8 cellular contexts compared by ENCODE assay signal in genomic region chr16:30657866-30658730, GRCh38. TPM values are rescaled to one million over a fixed set of nuclear protein-coding genes. Genes with fewer than 3 reads are reported as not detected.
DNase-seq lines count a peak whose midpoint lies in the region; ATAC-seq and TF ChIP-seq lines count a peak whose summit lies in the region.

Gene FBRS (plus strand): TSS chr16:30658431. CDS start chr16:30659519, 1,088 bp downstream.

- H3K27ac ChIP-seq in endodermal cell (ENCODE audit: low read depth, low read length), result peak within 1 kb of the TSS; percentile 94

- CTCF ChIA-PET in Caco-2 (lab: Charles Lee), result interaction anchor here (0.6 to 2.6 kb wide), 8 partner anchors 11 to 291 kb away, joined by 3 to 9 read pairs (median 3); partner anchors contain the start of genes DCTPP1 and ORAI3

- H3K4me3 Mint-ChIP-seq in Caco-2 (ENCODE audit: unreplicated experiment), result peak within 1 kb of the TSS; percentile 90
- H3K4me3 Mint-ChIP-seq in endodermal cell, result peak within 1 kb of the TSS; percentile 80

- TF ChIP-seq CTCF in Caco-2 (IDR thresholded peaks at IDR 0.05; ENCODE audit: insufficient read depth in 1 of 2, low read depth in 1 of 2, low read length in 1 of 2, severe bottlenecking in 1 of 2, unreplicated experiment in 1 of 2) (peak; percentile 54 to 71), endodermal cell (conservative IDR thresholded peaks at IDR 0.05) (peak; percentile 94)

- H3K27me3 Mint-ChIP-seq in Caco-2 (ENCODE audit: insufficient read depth, unreplicated experiment) (no peaks in the 10 kb centered on the region), endodermal cell (ENCODE audit: insufficient read depth) (peaks cover 16% of the 10 kb centered on the region)

- intact Hi-C loops in Caco-2 (cut with micrococcal nuclease; ENCODE audit: unreplicated experiment), result loop anchor here (1.0 to 10.0 kb wide), 9 partner anchors 8 to 267 kb away; partner anchors contain the start of genes DCTPP1, FBXL19, PHKG2 and PRR14

- H3K4me3 ChIP-seq in Caco-2 (ENCODE audit: low read depth, low read length) (peak within 1 kb of the TSS; percentile 50), NT2/D1 (ENCODE audit: insufficient read length, low read depth) (peak within 1 kb of the TSS; percentile 85), endodermal cell (ENCODE audit: low read length) (peak within 1 kb of the TSS; percentile 93)

- H3K27me3 ChIP-seq in Caco-2 (replicated peaks; ENCODE audit: control insufficient read depth, insufficient read depth, low read length) (no peaks in the 10 kb centered on the region), NT2/D1 (ENCODE audit: insufficient read depth, insufficient read length) (peaks cover 34% of the 10 kb centered on the region), endodermal cell (ENCODE audit: control insufficient read depth, insufficient read depth, low read length, poor library complexity, severe bottlenecking) (no peaks in the 10 kb centered on the region)

- peak within 1 kb of the TSS; percentile 96 for H3K9ac ChIP-seq in NT2/D1 (ENCODE audit: insufficient read length, low read depth)
- H3K9ac ChIP-seq in endodermal cell (ENCODE audit: extremely low read depth, low read length, poor library complexity, severe bottlenecking), result peak within 1 kb of the TSS; percentile 88

- H3K36me3 Mint-ChIP-seq in Caco-2 (ENCODE audit: insufficient read depth, unreplicated experiment), result peaks cover 50% of the 10 kb centered on the region
- peaks cover 41% of the 10 kb centered on the region for H3K36me3 Mint-ChIP-seq in endodermal cell (ENCODE audit: low read depth)

- peak; percentile 61 for ATAC-seq in GM21367 (IDR thresholded peaks at IDR 0.05; ENCODE audit: unreplicated experiment)

- H3K27ac Mint-ChIP-seq in Caco-2 (ENCODE audit: unreplicated experiment) (peak within 1 kb of the TSS; percentile 96), endodermal cell (peak within 1 kb of the TSS; percentile 98)

- POLR2A ChIA-PET in Caco-2 (lab: Charles Lee), result interaction anchor here (0.5 to 1.6 kb wide), 11 partner anchors 8 to 263 kb away, joined by 3 to 9 read pairs (median 4); partner anchors contain the start of genes DCTPP1, PHKG2, PRR14 and ZNF48

- H3K9me3 ChIP-seq in Caco-2, result no peaks in the 10 kb centered on the region
- H3K9me3 ChIP-seq in NT2/D1 (ENCODE audit: insufficient read depth, low read length), result no peaks in the 10 kb centered on the region
- no peaks in the 10 kb centered on the region for H3K9me3 ChIP-seq in endodermal cell (ENCODE audit: control insufficient read depth, low read length)

- peaks cover 2% of the 10 kb centered on the region for H3K36me3 ChIP-seq in Caco-2 (ENCODE audit: control insufficient read depth, insufficient read depth, low read length)
- peaks cover 66% of the 10 kb centered on the region for H3K36me3 ChIP-seq in NT2/D1 (ENCODE audit: insufficient read depth, insufficient read length, low read length)
- peaks cover 46% of the 10 kb centered on the region for H3K36me3 ChIP-seq in endodermal cell (ENCODE audit: control insufficient read depth, insufficient read depth, low read length)

- H3K9me3 Mint-ChIP-seq in Caco-2 (ENCODE audit: unreplicated experiment), result no peaks in the 10 kb centered on the region
- no peaks in the 10 kb centered on the region for H3K9me3 Mint-ChIP-seq in endodermal cell

- 0 to 1% methylated on average over 38 to 86 of the region's 86 CpGs for WGBS in endodermal cell (ENCODE audit: insufficient coverage in 1 of 2, insufficient read length in 1 of 2), 2 experiments

- peak; percentile 99 to 100 for DNase-seq in Caco-2
- DNase-seq in HUDEP-2 (lab: John Stamatoyannopoulos, UW; ENCODE audit: unreplicated experiment in 76 of 76), result peak; percentile 95 to 100 (median 100)
- peak; percentile 100 for DNase-seq in NT2/D1 (ENCODE audit: low read depth, low spot score)
- DNase-seq in activated CD8-positive, alpha-beta memory T cell treated with anti-CD3 and anti-CD28 coated beads, Interleukin-2, amount 50 U/mL, for 1 hour (ENCODE audit: extremely low read depth), result peak; percentile 100
- peak; percentile 100 for DNase-seq in endodermal cell
- peak; percentile 100 for DNase-seq in mesenteric fat pad (ENCODE audit: low spot score)
- peak; percentile 100 for DNase-seq in stimulated activated CD8-positive, alpha-beta memory T cell treated with anti-CD3 and anti-CD28 coated beads, Interleukin-15, amount 100 ng/mL, for 4 hours (ENCODE audit: low read depth in 2 of 2)

- no TSS peak for BruUV-seq in Caco-2 (replicated peaks; lab: Mats Ljungman, UMichigan)

- H3K4me1 Mint-ChIP-seq in Caco-2 (ENCODE audit: low read depth, unreplicated experiment) (peaks cover 10% of the 10 kb centered on the region), endodermal cell (peaks cover 13% of the 10 kb centered on the region)

- H3K4me1 ChIP-seq in Caco-2 (no peaks in the 10 kb centered on the region; the same call in 1 of the 2 replicates), NT2/D1 (ENCODE audit: insufficient read depth, insufficient read length) (peaks cover 7% of the 10 kb centered on the region), endodermal cell (ENCODE audit: control insufficient read depth, insufficient read depth, low read length) (peaks cover 6% of the 10 kb centered on the region)

RNA-seq across cellular contexts. Expression of gene FBRS, which starts in this region (rescaled TPM):
- total RNA-seq in Caco-2 (2022), result 46.1 and 47.9 TPM in 2 replicates
- 10 to 100 TPM; 50.2 to 53.1 TPM for total RNA-seq in endodermal cell
- polyA plus RNA-seq in endodermal cell (2013, experiment 1 of 2), result 54.3 TPM
- 44.1 TPM for polyA plus RNA-seq in endodermal cell (2013, experiment 2 of 2)
- 46.2 TPM for total RNA-seq in mesenteric fat pad

Comparison
In these comparisons a context has a peak if more than half of its experiments do, and no peak if none do; other contexts are left out.
1. Peak in every context shown above with its lines: DNase-seq, ATAC-seq, H3K4me3 ChIP-seq and H3K27ac ChIP-seq.